In the genomic region with DNA sequence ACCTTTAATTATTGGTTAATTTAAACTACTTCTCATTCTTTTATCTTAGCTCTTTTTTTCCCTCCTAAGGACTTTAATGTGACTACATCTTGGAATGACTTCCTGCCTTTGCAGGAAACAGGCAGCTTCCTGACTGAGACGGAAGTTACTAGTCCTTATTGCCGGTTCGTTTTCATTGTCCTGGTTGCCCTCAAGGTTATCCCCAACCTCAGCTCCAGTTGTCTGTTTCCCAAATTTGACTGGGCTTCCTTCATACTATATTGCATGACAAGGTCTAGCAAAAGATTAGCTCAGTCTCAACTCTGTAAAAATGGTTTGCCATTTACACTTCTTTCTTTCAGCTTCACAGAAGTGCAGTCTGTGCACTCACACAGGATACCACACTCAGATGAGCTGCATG, we compare ENCODE assay signal across 20 cellular contexts.
DNase-seq lines count a peak whose midpoint lies in the region; FAIRE-seq and TF ChIP-seq lines count a peak whose summit lies in the region.
"Had no signal": no experiment of that assay in that cellular context is flagged by ENCODE, and none has a peak within 500 bp of the region (broad histone marks: within the 10 kb centered on the region; RNA-seq: fewer than 3 reads in every experiment).

No MANE protein-coding gene starts in this region.

- no peak overlapping the region for H3K4me3 ChIP-seq in brain microvascular endothelial cell (ENCODE audit: low read depth, low read length)
- H3K4me3 ChIP-seq: GM23248, K562, SJSA1 had no signal

- DNase-seq in GM12892 (ENCODE audit: insufficient read length) (no peak), NCI-H69 (lab: John Stamatoyannopoulos, UW) (peak; percentile 28), dermis blood vessel endothelial cell (peak; percentile 65), NCI-H1436 (lab: John Stamatoyannopoulos, UW) (no peak), brain microvascular endothelial cell (no peak), GM10266 (ENCODE audit: extremely low spot score) (no peak)
- DNase-seq: Caco-2; CD8-positive, alpha-beta T cell; GM23248; H7; NCI-H1092 treated with DMSO at 0.1 percent for 48 hours; NCI-H2029; NCI-H446 treated with DMSO at 0.1 percent for 48 hours; NCI-H526; T-helper 1 cell had no signal

- peaks cover 10% of the 10 kb centered on the region for H3K4me1 Mint-ChIP-seq in nephron
- H3K4me1 Mint-ChIP-seq: B cell had no signal

- H3K27ac Mint-ChIP-seq in nephron: peak overlapping the region in 2 of 3 experiments; percentile 63 to 65
- H3K27ac Mint-ChIP-seq: B cell; CD8-positive, alpha-beta T cell had no signal

- no peaks in the 10 kb centered on the region for H3K27me3 Mint-ChIP-seq in nephron (ENCODE audit: low read depth)
- H3K27me3 Mint-ChIP-seq: B cell had no signal

- TF ChIP-seq CTCF in nephron (IDR thresholded peaks at IDR 0.05; ENCODE audit: unreplicated experiment in 3 of 3): no peak
- TF ChIP-seq CTCF in brain microvascular endothelial cell (IDR thresholded peaks at IDR 0.05; ENCODE audit: low read depth, low read length, missing control alignments): no peak
- no peak for TF ChIP-seq CTCF in GM10266 (IDR thresholded peaks at IDR 0.05; ENCODE audit: control insufficient read depth, insufficient read depth, low read depth, missing control alignments)

- no peak overlapping the region for H3K27ac ChIP-seq in brain microvascular endothelial cell
- H3K27ac ChIP-seq: C4-2B, GM23248, SJSA1 had no signal

- H3K27me3 ChIP-seq in brain microvascular endothelial cell (replicated peaks): no peaks in the 10 kb centered on the region
- H3K27me3 ChIP-seq: SJSA1 had no signal

- H3K36me3 ChIP-seq in brain microvascular endothelial cell (replicated peaks): no peaks in the 10 kb centered on the region
- H3K36me3 ChIP-seq: SJSA1 had no signal

- no peaks in the 10 kb centered on the region for H3K9me3 Mint-ChIP-seq in nephron
- H3K9me3 Mint-ChIP-seq: CD8-positive, alpha-beta T cell had no signal

- in situ Hi-C loops in brain microvascular endothelial cell (cut with HindIII; ENCODE audit: low pct_ligation_motif_present, low sequenced_read_pairs): no loop called here

- no peak overlapping the region for H3K4me3 Mint-ChIP-seq in nephron
- H3K4me3 Mint-ChIP-seq: B cell; CD8-positive, alpha-beta T cell had no signal

- FAIRE-seq in GM12892 (lab: Jason Lieb, UNC): peak; percentile 33
- FAIRE-seq: K562 had no signal

- no peak for TF ChIP-seq POLR2A in GM12892 (IDR thresholded peaks at IDR 0.05; ENCODE audit: low read depth, low read length)

- no peaks in the 10 kb centered on the region for H3K36me3 Mint-ChIP-seq in nephron (ENCODE audit: low read depth)
- H3K36me3 Mint-ChIP-seq: CD8-positive, alpha-beta T cell had no signal

Comparison
In these comparisons a context has a peak if more than half of its experiments do, and no peak if none do; other contexts are left out.
1. DNase-seq: peak in NCI-H69 (single experiment) and dermis blood vessel endothelial cell (single experiment); none in GM12892 (single experiment), NCI-H1436 (single experiment), brain microvascular endothelial cell (single experiment) and GM10266 (single experiment).